In genomic region chr1:211638723-211639122, GRCh38 we compare ENCODE assay signal across 2 cellular contexts.
TF ChIP-seq lines count a peak whose summit lies in the region.

No MANE protein-coding gene starts in this region.

TF ChIP-seq in A549, 52 proteins besides CTCF, POLR2A, EP300 and RAD21:
- TF ChIP-seq RARB (CRISPR knock-in tag; IDR thresholded peaks at IDR 0.05) (no peak), NPAS2 (CRISPR knock-in tag; IDR thresholded peaks at IDR 0.05; ENCODE audit: borderline replicate concordance) (no peak), EHF (CRISPR knock-in tag; IDR thresholded peaks at IDR 0.05) (no peak), MAZ (IDR thresholded peaks at IDR 0.05; ENCODE audit: borderline replicate concordance, low read depth, low read length) (no peak), REST (IDR thresholded peaks at IDR 0.05) (no peak)

TF ChIP-seq in K562, 482 proteins besides CTCF, POLR2A, EP300 and RAD21:
- TF ChIP-seq SNIP1 (IDR thresholded peaks at IDR 0.05; ENCODE audit: low read depth) (no peak), MAFK (IDR thresholded peaks at IDR 0.05; ENCODE audit: low read length) (no peak), CHCHD3 (CRISPR knock-in tag; IDR thresholded peaks at IDR 0.05) (no peak), ZNF134 (CRISPR knock-in tag; conservative IDR thresholded peaks at IDR 0.05) (no peak), THRAP3 (IDR thresholded peaks at IDR 0.05; ENCODE audit: borderline replicate concordance) (no peak), ZSCAN29 (IDR thresholded peaks at IDR 0.05) (no peak), KDM4B (IDR thresholded peaks at IDR 0.05; ENCODE audit: borderline replicate concordance in 2 of 2, low read depth in 1 of 2) (no peak)
